27 cellular contexts compared by ENCODE assay signal in genomic region chr2:106953236-106953635, GRCh38.
DNase-seq lines count a peak whose midpoint lies in the region; ATAC-seq, FAIRE-seq and TF ChIP-seq lines count a peak whose summit lies in the region.
"Had no signal": no experiment of that assay in that cellular context is flagged by ENCODE, and none has a peak within 500 bp of the region (broad histone marks: within the 10 kb centered on the region; RNA-seq: fewer than 3 reads in every experiment).

No MANE protein-coding gene starts in this region.

- POLR2A ChIA-PET in HepG2 (lab: Yijun Ruan, JAX): no interaction called here

- ATAC-seq in HepG2: no peak
- no peak for ATAC-seq in right lobe of liver
- ATAC-seq in upper lobe of left lung (ENCODE audit: low FRiP score in 2 of 2): no peak
- ATAC-seq: K562 had no signal

- peaks cover 39% of the 10 kb centered on the region for H3K4me1 Mint-ChIP-seq in astrocyte (ENCODE audit: low read depth, unreplicated experiment)
- H3K4me1 Mint-ChIP-seq: CD4-positive, CD25-positive, alpha-beta regulatory T cell had no signal

- H3K79me2 ChIP-seq in HepG2 (ENCODE audit: insufficient read depth, low read length) (no peaks in the 10 kb centered on the region), astrocyte (ENCODE audit: insufficient read depth, low read length) (no peaks in the 10 kb centered on the region)

- no peak for DNase-seq in HepG2 (ENCODE audit: low spot score)
- no peak for DNase-seq in right lobe of liver
- peak; percentile 56 for DNase-seq in astrocyte (ENCODE audit: low read depth)
- DNase-seq in iris pigment epithelial cell (ENCODE audit: low read depth): peak; percentile 70
- no peak for DNase-seq in T-helper 2 cell
- DNase-seq in upper lobe of left lung: no peak
- DNase-seq in NCI-H1092 treated with DMSO at 0.1 percent for 48 hours (lab: John Stamatoyannopoulos, UW): no peak
- no peak for DNase-seq in NCI-H1105 (lab: John Stamatoyannopoulos, UW)
- DNase-seq: 8988T; CD4-positive, CD25-positive, alpha-beta regulatory T cell; DMS153; DND-41; H9; Kasumi-1; MV-4-11; NCI-H2029; NCI-H446 treated with DMSO at 0.1 percent for 48 hours; NCI-H526 treated with DMSO at 0.1 percent for 48 hours; PC-9; Right ventricle myocardium superior; RPMI8226 had no signal

- FAIRE-seq in HepG2 (lab: Jason Lieb, UNC): no peak
- no peak for FAIRE-seq in astrocyte (lab: Jason Lieb, UNC)
- FAIRE-seq: G401.6, K562 had no signal

- H2AFZ ChIP-seq in HepG2 (ENCODE audit: low read length) (no peak overlapping the region), astrocyte (ENCODE audit: low read depth, low read length) (no peak overlapping the region)
- H2AFZ ChIP-seq: PC-9 had no signal

- no peak for TF ChIP-seq CTCF in HepG2 (CRISPR knock-in tag; IDR thresholded peaks at IDR 0.05)
- TF ChIP-seq CTCF in right lobe of liver (IDR thresholded peaks at IDR 0.05): no peak
- TF ChIP-seq CTCF in astrocyte (IDR thresholded peaks at IDR 0.05; ENCODE audit: insufficient read depth, low read depth, low read length): no peak
- TF ChIP-seq CTCF in upper lobe of left lung (IDR thresholded peaks at IDR 0.05): no peak

- intact Hi-C loops in HepG2 (cut with micrococcal nuclease; ENCODE audit: unreplicated experiment) (no loop called here), right lobe of liver (cut with DNase I) (no loop called here)

- in situ Hi-C loops in HepG2 (cut with HindIII; ENCODE audit: extremely low pct_ligation_motif_present, low pct_unique_long_range_greater_than_20kb): no loop called here

- H3K4me3 Mint-ChIP-seq in astrocyte (ENCODE audit: unreplicated experiment): no peak overlapping the region
- H3K4me3 Mint-ChIP-seq: CD4-positive, CD25-positive, alpha-beta regulatory T cell; GM23338; H9 had no signal

- H3K4me3 ChIP-seq in HepG2 (replicated peaks in 1 of 3; ENCODE audit: insufficient read depth in 1 of 3, low read depth in 2 of 3, low read length in 3 of 3): no peak overlapping the region
- no peak overlapping the region for H3K4me3 ChIP-seq in right lobe of liver
- H3K4me3 ChIP-seq in astrocyte (ENCODE audit: insufficient read depth, low read depth, low read length): no peak overlapping the region
- H3K4me3 ChIP-seq in upper lobe of left lung: no peak overlapping the region
- H3K4me3 ChIP-seq: BLaER1, GM23338, K562, PC-9, SJSA1 had no signal

- no peak for TF ChIP-seq EP300 in HepG2 (IDR thresholded peaks at IDR 0.05; ENCODE audit: low read depth in 2 of 2, low read length in 2 of 2)
- TF ChIP-seq EP300 in HepG2 (CRISPR knock-in tag; IDR thresholded peaks at IDR 0.05; ENCODE audit: borderline replicate concordance): no peak
- TF ChIP-seq EP300 in upper lobe of left lung (IDR thresholded peaks at IDR 0.05): no peak

- H3K4me1 ChIP-seq in HepG2 (ENCODE audit: insufficient read depth, low read length) (no peaks in the 10 kb centered on the region), right lobe of liver (no peaks in the 10 kb centered on the region), astrocyte (ENCODE audit: insufficient read depth, low read length) (peaks cover 27% of the 10 kb centered on the region), upper lobe of left lung (no peaks in the 10 kb centered on the region)
- H3K4me1 ChIP-seq: BLaER1 had no signal

- H3K9me3 ChIP-seq in HepG2 (ENCODE audit: low read length): 0 out of 2 replicates have a peak, but pooled peaks cover 8% of the 10 kb centered on the region
- H3K9me3 ChIP-seq in right lobe of liver: no peaks in the 10 kb centered on the region
- peaks cover 4% of the 10 kb centered on the region for H3K9me3 ChIP-seq in astrocyte (ENCODE audit: insufficient read depth, low read depth, low read length)
- no peaks in the 10 kb centered on the region for H3K9me3 ChIP-seq in upper lobe of left lung
- H3K9me3 ChIP-seq: SJSA1 had no signal

- H3K36me3 Mint-ChIP-seq in astrocyte (ENCODE audit: low read depth, unreplicated experiment): peaks cover 5% of the 10 kb centered on the region
- H3K36me3 Mint-ChIP-seq: CD4-positive, CD25-positive, alpha-beta regulatory T cell had no signal

- H3K9ac ChIP-seq in HepG2 (ENCODE audit: insufficient read depth, low read depth, low read length): no peak overlapping the region
- H3K9ac ChIP-seq in astrocyte (ENCODE audit: low read length): no peak overlapping the region
- H3K9ac ChIP-seq: BLaER1 had no signal

- H3K9me3 Mint-ChIP-seq in astrocyte (ENCODE audit: unreplicated experiment): peaks cover 10% of the 10 kb centered on the region
- H3K9me3 Mint-ChIP-seq: GM23338, H9 had no signal

- TF ChIP-seq RAD21 in HepG2 (CRISPR knock-in tag; IDR thresholded peaks at IDR 0.05): no peak

- H3K27me3 ChIP-seq in HepG2 (ENCODE audit: control insufficient read depth in 1 of 2, insufficient read depth in 2 of 2, low read length in 2 of 2) (no peaks in the 10 kb centered on the region), right lobe of liver (no peaks in the 10 kb centered on the region), astrocyte (ENCODE audit: insufficient read depth, low read length) (no peaks in the 10 kb centered on the region), upper lobe of left lung (no peaks in the 10 kb centered on the region)
- H3K27me3 ChIP-seq: BLaER1, SJSA1 had no signal

- peak overlapping the region; percentile 60 for H3K27ac Mint-ChIP-seq in astrocyte (ENCODE audit: unreplicated experiment)
- H3K27ac Mint-ChIP-seq: CD4-positive, CD25-positive, alpha-beta regulatory T cell had no signal

- no peaks in the 10 kb centered on the region for H4K20me1 ChIP-seq in HepG2 (ENCODE audit: insufficient read depth, low read length)
- no peaks in the 10 kb centered on the region for H4K20me1 ChIP-seq in astrocyte (ENCODE audit: insufficient read depth, low read length)
- H4K20me1 ChIP-seq: BLaER1 had no signal

- H3K4me2 ChIP-seq in HepG2 (ENCODE audit: low read depth, low read length) (no peak overlapping the region), astrocyte (ENCODE audit: low read length) (no peak overlapping the region)
- H3K4me2 ChIP-seq: BLaER1, GM23338, PC-9 had no signal

- H3K36me3 ChIP-seq in HepG2 (replicated peaks in 1 of 2; ENCODE audit: control insufficient read depth in 1 of 2, insufficient read depth in 2 of 2, low read length in 2 of 2): no peaks in the 10 kb centered on the region
- no peaks in the 10 kb centered on the region for H3K36me3 ChIP-seq in right lobe of liver
- H3K36me3 ChIP-seq in astrocyte (ENCODE audit: insufficient read depth, low read length): no peaks in the 10 kb centered on the region
- H3K36me3 ChIP-seq in upper lobe of left lung: no peaks in the 10 kb centered on the region
- H3K36me3 ChIP-seq: BLaER1, SJSA1 had no signal

- TF ChIP-seq POLR2A in HepG2 (IDR thresholded peaks at IDR 0.05; ENCODE audit: insufficient read depth in 1 of 2, low read depth in 2 of 2, low read length in 2 of 2): no peak
- no peak for TF ChIP-seq POLR2A in right lobe of liver (IDR thresholded peaks at IDR 0.05)
- no peak for TF ChIP-seq POLR2A in upper lobe of left lung (IDR thresholded peaks at IDR 0.05)

- no peaks in the 10 kb centered on the region for H3K27me3 Mint-ChIP-seq in astrocyte (ENCODE audit: low read depth, unreplicated experiment)
- H3K27me3 Mint-ChIP-seq: CD4-positive, CD25-positive, alpha-beta regulatory T cell had no signal

- H3K27ac ChIP-seq in HepG2 (ENCODE audit: extremely low read length, insufficient read depth, low read length) (no peak overlapping the region), right lobe of liver (no peak overlapping the region), astrocyte (ENCODE audit: low read depth, low read length) (peak overlapping the region; percentile 64), upper lobe of left lung (no peak overlapping the region)
- H3K27ac ChIP-seq: BLaER1, HL-60, PC-9, SJSA1 had no signal

- CTCF ChIA-PET in HepG2 (lab: Yijun Ruan, JAX; ENCODE audit: low intra/inter-chr PET ratio, low total read pairs): no interaction called here

- WGBS in HepG2 (ENCODE audit: low lambda C conversion rate): 47% methylated on average over 5 of the region's 5 CpGs
- WGBS in right lobe of liver (ENCODE audit: insufficient coverage, low coverage, low lambda C conversion rate, missing lambda C conversion rate): 79% methylated on average over 5 of the region's 5 CpGs
- WGBS in upper lobe of left lung, 2 donors: 95 to 96% methylated on average over 5 of the region's 5 CpGs

- BruUV-seq in HepG2 (replicated peaks; lab: Mats Ljungman, UMichigan): no TSS peak

TF ChIP-seq in HepG2, 621 proteins besides CTCF, POLR2A, EP300 and RAD21:
- TF ChIP-seq MAFK (conservative IDR thresholded peaks at IDR 0.05 in 1 of 2, IDR thresholded peaks at IDR 0.05 in 1 of 2; ENCODE audit: low read length in 2 of 2) (peak; percentile 6 to 42; a peak in 2 of 4 replicates), RBAK (CRISPR knock-in tag; IDR thresholded peaks at IDR 0.05) (no peak)

Comparison
In these comparisons a context has a peak if more than half of its experiments do, and no peak if none do; other contexts are left out.
1. DNase-seq: peak in astrocyte (single experiment) and iris pigment epithelial cell (single experiment); none in HepG2 (single experiment), right lobe of liver (0 of 3), T-helper 2 cell (0 of 5), upper lobe of left lung (0 of 2), NCI-H1092 treated with DMSO at 0.1 percent for 48 hours (single experiment) and NCI-H1105 (single experiment).